In the genomic region with DNA sequence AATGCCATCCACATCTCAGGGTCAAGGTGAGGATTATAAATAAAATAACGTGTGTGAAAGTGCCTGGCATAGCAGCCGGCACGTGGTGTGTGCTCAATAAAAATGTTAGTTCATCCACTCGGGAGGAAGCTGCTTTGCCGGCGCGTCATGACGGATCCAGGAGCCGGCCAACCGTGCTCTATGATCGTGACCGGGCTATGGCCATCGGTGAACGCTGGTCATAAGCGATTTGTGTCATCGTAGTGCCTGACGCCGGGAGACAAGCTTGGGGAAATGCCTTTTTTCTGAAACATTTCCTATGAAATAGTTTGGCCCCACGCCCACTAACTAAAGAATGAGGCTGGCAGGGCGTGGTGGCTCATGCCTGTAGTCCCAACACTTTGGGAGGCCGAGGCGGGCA, we compare ENCODE assay signal across 8 cellular contexts.
DNase-seq lines count a peak whose midpoint lies in the region; ATAC-seq and TF ChIP-seq lines count a peak whose summit lies in the region.

No MANE protein-coding gene starts in this region.

- no TSS peak for BruUV-seq in A673 (replicated peaks; lab: Mats Ljungman, UMichigan)

- CTCF ChIA-PET in A673 (lab: Charles Lee), result no interaction called here

- peak overlapping the region; percentile 70 to 77 for H3K4me3 Mint-ChIP-seq in effector memory CD8-positive, alpha-beta T cell

- peak overlapping the region; percentile 72 for H3K9ac ChIP-seq in NT2/D1 (ENCODE audit: insufficient read length, low read depth)

- no peak for TF ChIP-seq CTCF in A673 (conservative IDR thresholded peaks at IDR 0.05; ENCODE audit: low read depth, low read length)
- no peak for TF ChIP-seq CTCF in vagina (IDR thresholded peaks at IDR 0.05)

- POLR2A ChIA-PET in A673 (lab: Charles Lee; ENCODE audit: low non-redundant PET), result no interaction called here

- H3K4me1 Mint-ChIP-seq in effector memory CD8-positive, alpha-beta T cell (ENCODE audit: low read depth in 2 of 2), result peaks cover 5 to 6% of the 10 kb centered on the region in 2 donors

- H3K36me3 Mint-ChIP-seq in effector memory CD8-positive, alpha-beta T cell (ENCODE audit: insufficient read depth), result no peaks in the 10 kb centered on the region

- no peaks in the 10 kb centered on the region for H3K9me3 ChIP-seq in A673 (ENCODE audit: low read depth, low read length, poor library complexity, severe bottlenecking)
- H3K9me3 ChIP-seq in NT2/D1 (ENCODE audit: insufficient read depth, low read length), result peaks cover 9% of the 10 kb centered on the region
- no peaks in the 10 kb centered on the region for H3K9me3 ChIP-seq in vagina

- no peak for TF ChIP-seq POLR2A in vagina (IDR thresholded peaks at IDR 0.05)

- H3K36me3 ChIP-seq in A673 (ENCODE audit: insufficient read depth, low read length, poor library complexity, severe bottlenecking), result no peaks in the 10 kb centered on the region
- H3K36me3 ChIP-seq in NT2/D1 (ENCODE audit: insufficient read depth, insufficient read length, low read length), result no peaks in the 10 kb centered on the region
- H3K36me3 ChIP-seq in vagina, result no peaks in the 10 kb centered on the region

- H3K4me1 ChIP-seq in A673 (ENCODE audit: insufficient read depth, low read length, poor library complexity, severe bottlenecking) (peaks cover 12% of the 10 kb centered on the region), NT2/D1 (ENCODE audit: insufficient read depth, insufficient read length) (peaks cover 5% of the 10 kb centered on the region), vagina (peaks cover 20% of the 10 kb centered on the region)

- intact Hi-C loops in A673 (cut with micrococcal nuclease; ENCODE audit: unreplicated experiment) (no loop called here), vagina (cut with DNase I) (no loop called here)

- H3K4me3 ChIP-seq in A673 (ENCODE audit: low read depth, low read length, poor library complexity, severe bottlenecking) (peak overlapping the region; percentile 35), NT2/D1 (ENCODE audit: insufficient read length, low read depth) (peak overlapping the region; percentile 34), vagina (peak overlapping the region; percentile 44 to 46)

- peaks cover 12% of the 10 kb centered on the region for H3K27me3 ChIP-seq in A673 (replicated peaks; ENCODE audit: insufficient read depth, low read depth, low read length, poor library complexity)
- peaks cover 53% of the 10 kb centered on the region for H3K27me3 ChIP-seq in NT2/D1 (ENCODE audit: insufficient read depth, insufficient read length)
- H3K27me3 ChIP-seq in vagina, result no peaks in the 10 kb centered on the region

- H3K9me3 Mint-ChIP-seq in effector memory CD8-positive, alpha-beta T cell, result no peaks in the 10 kb centered on the region

- H3K27me3 Mint-ChIP-seq in effector memory CD8-positive, alpha-beta T cell, result peaks cover 67 to 80% of the 10 kb centered on the region in 2 donors

- no peak overlapping the region for H3K27ac Mint-ChIP-seq in effector memory CD8-positive, alpha-beta T cell

- no peak for ATAC-seq in effector memory CD8-positive, alpha-beta T cell (replicated peaks)
- no peak for ATAC-seq in HG03571 (IDR thresholded peaks at IDR 0.05; ENCODE audit: unreplicated experiment)

- DNase-seq in A673 (ENCODE audit: low spot score) (peak; percentile 61), NT2/D1 (ENCODE audit: low read depth, low spot score) (no peak), mucosa of gallbladder (ENCODE audit: low spot score) (peak; percentile 42), vagina (ENCODE audit: extremely low spot score in 2 of 2) (peak in 1 of 2 donors; percentile 91), DMS79 (lab: John Stamatoyannopoulos, UW) (no peak), NCI-H524 (lab: John Stamatoyannopoulos, UW) (no peak)
- no peak for DNase-seq in effector memory CD8-positive, alpha-beta T cell

- H3K27ac ChIP-seq in A673 (ENCODE audit: low read depth, low read length, poor library complexity, severe bottlenecking) (no peak overlapping the region), vagina (peak overlapping the region; percentile 78)

Comparison
In these comparisons a context has a peak if more than half of its experiments do, and no peak if none do; other contexts are left out.
1. DNase-seq: peak in A673 (single experiment) and mucosa of gallbladder (single experiment); none in NT2/D1 (single experiment), effector memory CD8-positive, alpha-beta T cell (0 of 3), DMS79 (single experiment) and NCI-H524 (0 of 2).
2. Peak in every context shown above with its lines, with median percentiles within 50 percentile points of each other: H3K4me3 ChIP-seq.